ENCODE assay signal across 15 cellular contexts in genomic region chr17:18323007-18323406, GRCh38. TPM values are rescaled to one million over a fixed set of nuclear protein-coding genes. Genes with fewer than 3 reads are reported as not detected.
DNase-seq lines count a peak whose midpoint lies in the region; ATAC-seq, FAIRE-seq and TF ChIP-seq lines count a peak whose summit lies in the region.
"Had no signal": no experiment of that assay in that cellular context is flagged by ENCODE, and none has a peak within 500 bp of the region (broad histone marks: within the 10 kb centered on the region; RNA-seq: fewer than 3 reads in every experiment).

No MANE protein-coding gene starts in this region.

- intact Hi-C loops in left colon (cut with DNase I, micrococcal nuclease), result no loop called here

- no peak overlapping the region for H3K4ac ChIP-seq in H1 (replicated peaks; ENCODE audit: insufficient read length, low read depth, low read length)

- H3K4me1 Mint-ChIP-seq in stimulated activated naive CD8-positive, alpha-beta T cell treated with anti-CD3 and anti-CD28 coated beads, Interleukin-15, amount 100 ng/mL, for 72 hours, result peaks cover 65% of the 10 kb centered on the region
- H3K4me1 Mint-ChIP-seq in nephron progenitor cell, result peaks cover 23% of the 10 kb centered on the region

- H3K4me2 ChIP-seq in OCI-LY1 (ENCODE audit: low read length) (no peak overlapping the region), H1 (ENCODE audit: insufficient read depth in 1 of 2, low read depth in 2 of 2, low read length in 2 of 2) (no peak overlapping the region)

- peak overlapping the region in 1 of 2 donors; percentile 87 for H3K27ac Mint-ChIP-seq in stimulated activated naive CD8-positive, alpha-beta T cell treated with anti-CD3 and anti-CD28 coated beads, Interleukin-15, amount 100 ng/mL, for 72 hours
- no peak overlapping the region for H3K27ac Mint-ChIP-seq in nephron progenitor cell
- H3K27ac Mint-ChIP-seq: activated T-cell treated with anti-CD3 and anti-CD28 coated beads, Interleukin-2, amount 50 U/mL, for 72 hours had no signal

- CTCF ChIA-PET in H1 (lab: Charles Lee; ENCODE audit: partially characterized antibody), result interaction anchor here (0.7 to 4.6 kb wide), 12 partner anchors 9 to 173 kb away, joined by 3 to 58 read pairs (median 4); no protein-coding TSS in a partner anchor

- H2AFZ ChIP-seq in OCI-LY1 (ENCODE audit: low read length) (no peak overlapping the region), H1 (ENCODE audit: low read length) (no peak overlapping the region)

- ATAC-seq in stimulated activated naive CD8-positive, alpha-beta T cell treated with anti-CD3 and anti-CD28 coated beads, Interleukin-15, amount 100 ng/mL, for 72 hours, result peak; percentile 4
- no peak for ATAC-seq in stimulated activated naive CD8-positive, alpha-beta T cell treated with anti-CD3 and anti-CD28 coated beads, Interleukin-15, Interleukin-2, amounts not matched to agents 100 U/mL and 50 U/mL, for 24 hours
- ATAC-seq in left colon, result no peak
- ATAC-seq in HG03378 (IDR thresholded peaks at IDR 0.05; ENCODE audit: unreplicated experiment), result no peak
- ATAC-seq: activated T-cell treated with anti-CD3 and anti-CD28 coated beads, Interleukin-2, amount 50 U/mL, for 72 hours had no signal

- H4K5ac ChIP-seq in H1 (ENCODE audit: insufficient read length, low read depth, low read length), result no peak overlapping the region

- no peaks in the 10 kb centered on the region for H4K20me1 ChIP-seq in OCI-LY1 (ENCODE audit: insufficient read depth, low read length)
- H4K20me1 ChIP-seq in H1 (replicated peaks in 1 of 2; ENCODE audit: control insufficient read depth in 1 of 2, insufficient read depth in 2 of 2, low read length in 2 of 2), result peaks cover 4 to 24% of the 10 kb centered on the region in 2 experiments

- FAIRE-seq in H1 (lab: Jason Lieb, UNC), result no peak

- H3K9me3 ChIP-seq in OCI-LY1 (ENCODE audit: low read length), result no peaks in the 10 kb centered on the region
- no peaks in the 10 kb centered on the region for H3K9me3 ChIP-seq in H1 (ENCODE audit: insufficient read depth in 2 of 2, low read depth in 1 of 2, low read length in 1 of 2)

- no peak overlapping the region for H2AK5ac ChIP-seq in H1 (ENCODE audit: low read depth, low read length)

- no peak for DNase-seq in stimulated activated naive CD8-positive, alpha-beta T cell treated with anti-CD3 and anti-CD28 coated beads, Interleukin-15, amount 100 ng/mL, for 72 hours
- no peak for DNase-seq in stimulated activated naive CD8-positive, alpha-beta T cell treated with anti-CD3 and anti-CD28 coated beads, Interleukin-15, Interleukin-2, amounts not matched to agents 100 U/mL and 50 U/mL, for 24 hours
- DNase-seq in H1 (ENCODE audit: low read depth in 1 of 2, low spot score in 2 of 2), result no peak
- no peak for DNase-seq in left colon
- DNase-seq in nephron progenitor cell, result no peak
- DNase-seq in Ammon's horn (ENCODE audit: low spot score), result no peak
- DNase-seq: activated T-cell treated with anti-CD3 and anti-CD28 coated beads, Interleukin-2, amount 50 U/mL, for 72 hours; islet precursor cell; WERI-Rb-1 had no signal

- H3F3A ChIP-seq in OCI-LY1 (ENCODE audit: insufficient read depth, low read length), result no peaks in the 10 kb centered on the region

- H4K8ac ChIP-seq in H1 (ENCODE audit: extremely low read depth, insufficient read depth, low read length), result no peak overlapping the region

- no peaks in the 10 kb centered on the region for H3K27me3 Mint-ChIP-seq in stimulated activated naive CD8-positive, alpha-beta T cell treated with anti-CD3 and anti-CD28 coated beads, Interleukin-15, amount 100 ng/mL, for 72 hours
- no peaks in the 10 kb centered on the region for H3K27me3 Mint-ChIP-seq in nephron progenitor cell (ENCODE audit: low read depth, poor library complexity)

- TF ChIP-seq CTCF in OCI-LY1 (IDR thresholded peaks at IDR 0.05; ENCODE audit: low read length) (peak; percentile 30; the same call in 1 of the 2 replicates), H1 (IDR thresholded peaks at IDR 0.05; ENCODE audit: control extremely low read depth in 1 of 3, insufficient read depth in 1 of 3, low read depth in 1 of 3, low read length in 3 of 3) (peak in 2 of 3 experiments; percentile 22 to 31; a peak in 2 of 4 replicates), nephron progenitor cell (IDR thresholded peaks at IDR 0.05) (no peak)

- H3K27me3 ChIP-seq in OCI-LY1 (ENCODE audit: insufficient read depth, low read length) (no peaks in the 10 kb centered on the region), H1 (replicated peaks in 1 of 4; ENCODE audit: control insufficient read depth in 3 of 4, extremely low read depth in 1 of 4, insufficient read depth in 3 of 4, low read length in 3 of 4) (no peaks in the 10 kb centered on the region)
- H3K27me3 ChIP-seq: cardiac muscle cell had no signal

- no peak overlapping the region for H3K14ac ChIP-seq in H1 (ENCODE audit: insufficient read length)

- H2BK5ac ChIP-seq in H1 (ENCODE audit: low read depth, low read length), result no peak overlapping the region

- H3K9ac ChIP-seq in OCI-LY1 (ENCODE audit: low read length), result no peak overlapping the region
- H3K9ac ChIP-seq in H1 (replicated peaks in 1 of 4; ENCODE audit: extremely low read depth in 1 of 4, low read depth in 3 of 4, low read length in 3 of 4), result no peak overlapping the region

- POLR2A ChIA-PET in H1 (lab: Charles Lee; ENCODE audit: partially characterized antibody), result interaction anchor here (0.8 to 8.8 kb wide), 7 partner anchors 8 to 55 kb away, joined by 3 to 52 read pairs (median 4); partner anchors contain the start of genes EVPLL, SMCR8 and TOP3A

- no peak overlapping the region for H3K56ac ChIP-seq in H1 (replicated peaks; ENCODE audit: insufficient read length, low read depth, low read length)

- peak; percentile 9 to 25; a peak in 2 of 4 replicates for TF ChIP-seq RAD21 in H1 (IDR thresholded peaks at IDR 0.05 in 1 of 2, conservative IDR thresholded peaks at IDR 0.05 in 1 of 2; ENCODE audit: low read depth in 2 of 2, low read length in 2 of 2)

- no peak for TF ChIP-seq EP300 in H1 (IDR thresholded peaks at IDR 0.05; ENCODE audit: borderline replicate concordance in 1 of 2, low read depth in 2 of 2, low read length in 2 of 2)

- H3K9me3 Mint-ChIP-seq in stimulated activated naive CD8-positive, alpha-beta T cell treated with anti-CD3 and anti-CD28 coated beads, Interleukin-15, amount 100 ng/mL, for 72 hours, result no peaks in the 10 kb centered on the region
- no peaks in the 10 kb centered on the region for H3K9me3 Mint-ChIP-seq in nephron progenitor cell
- H3K9me3 Mint-ChIP-seq: activated T-cell treated with anti-CD3 and anti-CD28 coated beads, Interleukin-2, amount 50 U/mL, for 72 hours had no signal

- H3K23me2 ChIP-seq in H1 (ENCODE audit: low read depth, low read length), result no peaks in the 10 kb centered on the region

- no peak overlapping the region for H2BK120ac ChIP-seq in H1 (replicated peaks; ENCODE audit: low read depth, low read length)

- no peak overlapping the region for H2BK12ac ChIP-seq in H1 (ENCODE audit: low read depth, low read length)

- peaks cover 12% of the 10 kb centered on the region for H3K79me1 ChIP-seq in H1 (ENCODE audit: low read depth, low read length)

- H2BK20ac ChIP-seq in H1 (ENCODE audit: low read length), result no peak overlapping the region

- H3K4me3 Mint-ChIP-seq in stimulated activated naive CD8-positive, alpha-beta T cell treated with anti-CD3 and anti-CD28 coated beads, Interleukin-15, amount 100 ng/mL, for 72 hours, result no peak overlapping the region
- no peak overlapping the region for H3K4me3 Mint-ChIP-seq in nephron progenitor cell
- H3K4me3 Mint-ChIP-seq: activated T-cell treated with anti-CD3 and anti-CD28 coated beads, Interleukin-2, amount 50 U/mL, for 72 hours had no signal

- no peak overlapping the region for H2BK15ac ChIP-seq in H1 (ENCODE audit: low read length)

- no peak overlapping the region for H3K27ac ChIP-seq in OCI-LY1 (ENCODE audit: low read depth, low read length, poor library complexity, severe bottlenecking)
- no peak overlapping the region for H3K27ac ChIP-seq in H1 (ENCODE audit: low read depth, low read length)
- H3K27ac ChIP-seq: cardiac muscle cell, WERI-Rb-1 had no signal

- 0 out of 2 replicates have a peak, but pooled peaks cover under 1% of the 10 kb centered on the region for H3K79me2 ChIP-seq in OCI-LY1 (ENCODE audit: insufficient read depth, low read length)
- H3K79me2 ChIP-seq in H1 (ENCODE audit: control insufficient read depth in 1 of 2, insufficient read depth in 2 of 2, low read length in 2 of 2), result peaks cover 0 to 23% of the 10 kb centered on the region in 2 experiments; a peak in 2 of 4 replicates

- peaks cover 56% of the 10 kb centered on the region for H3K36me3 ChIP-seq in OCI-LY1 (ENCODE audit: insufficient read depth, low read length)
- H3K36me3 ChIP-seq in H1 (ENCODE audit: control insufficient read depth in 2 of 4, insufficient read depth in 4 of 4, low read length in 3 of 4), result peaks cover 14 to 35% (median 24%) of the 10 kb centered on the region in 4 experiments

- TF ChIP-seq POLR2A in H1 (IDR thresholded peaks at IDR 0.05; ENCODE audit: control extremely low read depth in 1 of 2, low read depth in 2 of 2, low read length in 2 of 2), result no peak

- H4K91ac ChIP-seq in H1 (replicated peaks; ENCODE audit: insufficient read length, low read length), result no peak overlapping the region

- no peak overlapping the region for H3K23ac ChIP-seq in H1 (ENCODE audit: insufficient read length)

- H3K9me2 ChIP-seq in OCI-LY1 (ENCODE audit: low read depth, low read length), result no peaks in the 10 kb centered on the region

- H3K4me3 ChIP-seq in OCI-LY1 (ENCODE audit: low read depth, low read length, poor library complexity, severe bottlenecking) (no peak overlapping the region), H1 (ENCODE audit: extremely low read depth in 1 of 4, insufficient read depth in 2 of 4, low read depth in 3 of 4, low read length in 4 of 4) (no peak overlapping the region)
- H3K4me3 ChIP-seq: cardiac muscle cell had no signal

- H3K18ac ChIP-seq in H1 (ENCODE audit: extremely low read depth, low read length), result no peak overlapping the region

- peaks cover 26% of the 10 kb centered on the region for H3K36me3 Mint-ChIP-seq in nephron progenitor cell (ENCODE audit: low read depth)

- H3K4me1 ChIP-seq in OCI-LY1 (ENCODE audit: insufficient read depth, low read length, severe bottlenecking), result peaks cover 38% of the 10 kb centered on the region
- peaks cover 0 to 3% (median 0%) of the 10 kb centered on the region in 4 experiments; a peak in 1 of 7 replicates for H3K4me1 ChIP-seq in H1 (replicated peaks in 1 of 4; ENCODE audit: control insufficient read depth in 3 of 4, insufficient read depth in 4 of 4, low read length in 3 of 4)

- WGBS in H1 (ENCODE audit: extremely low coverage in 1 of 2, insufficient coverage in 1 of 2, insufficient read length in 1 of 2, insufficient replicate concordance in 2 of 2, low coverage in 1 of 2, low lambda C conversion rate in 2 of 2, missing lambda C conversion rate in 1 of 2), 2 experiments, result 68% methylated on average over 3 of the region's 3 CpGs; no CpG with 5 or more reads in 1 of the 2 experiments

RNA-seq across cellular contexts. Expression of gene SMCR8, which starts 7.9 kb away (rescaled TPM):
- 18.5 and 19.0 TPM in 2 replicates for total RNA-seq in H1 (2021; fragmentation: NEBNext Ultra II Directional; extraction: Animal tissue kit (Norgen Biotek cat#: 25700))
- polyA plus RNA-seq in H1 (2011; rRNA removed), result 6.9 and 8.9 TPM in 2 replicates
- polyA plus RNA-seq in H1 (2011; cell fraction: cytosol; rRNA removed), result 7.6 TPM
- 10.9 TPM for polyA plus RNA-seq in H1 (2011; cell fraction: nucleus; rRNA removed)
- 9.6 to 12.8 TPM (median 12.4 TPM) in 4 replicates for polyA plus RNA-seq in H1 (2012, experiment 1 of 2)
- polyA plus RNA-seq in H1 (2012, experiment 2 of 2), result 4.8 TPM
- polyA plus RNA-seq in H1 (2013, experiment 1 of 2), result 8.2 TPM
- polyA plus RNA-seq in H1 (2013, experiment 2 of 2), result 7.7 TPM
- polyA minus RNA-seq in H1 (2011; rRNA and poly(A)+ RNA removed), result 23.2 and 26.9 TPM in 2 replicates
- 11.1 TPM for polyA minus RNA-seq in H1 (2011; cell fraction: cytosol; rRNA and poly(A)+ RNA removed)
- polyA minus RNA-seq in H1 (2011; cell fraction: nucleus; rRNA and poly(A)+ RNA removed), result 14.6 TPM
- 10 to 100 TPM; 18.9 to 21.1 TPM for total RNA-seq in left colon

RNA-seq across cellular contexts. Expression of gene TOP3A, which starts 8.2 kb away (rescaled TPM):
- 46.2 and 54.3 TPM in 2 replicates for total RNA-seq in H1 (2021; fragmentation: NEBNext Ultra II Directional; extraction: Animal tissue kit (Norgen Biotek cat#: 25700))
- 21.5 and 23.4 TPM in 2 replicates for polyA plus RNA-seq in H1 (2011; rRNA removed)
- polyA plus RNA-seq in H1 (2011; cell fraction: cytosol; rRNA removed), result 24.9 TPM
- polyA plus RNA-seq in H1 (2011; cell fraction: nucleus; rRNA removed), result 40.5 TPM
- polyA plus RNA-seq in H1 (2012, experiment 1 of 2), result 36.7 to 39.0 TPM (median 38.6 TPM) in 4 replicates
- 27.9 TPM for polyA plus RNA-seq in H1 (2012, experiment 2 of 2)
- 24.5 TPM for polyA plus RNA-seq in H1 (2013, experiment 1 of 2)
- polyA plus RNA-seq in H1 (2013, experiment 2 of 2), result 22.6 TPM
- polyA minus RNA-seq in H1 (2011; rRNA and poly(A)+ RNA removed), result 72.0 and 81.1 TPM in 2 replicates
- polyA minus RNA-seq in H1 (2011; cell fraction: cytosol; rRNA and poly(A)+ RNA removed), result 26.3 TPM
- 55.5 TPM for polyA minus RNA-seq in H1 (2011; cell fraction: nucleus; rRNA and poly(A)+ RNA removed)
- total RNA-seq in left colon, result 10 to 100 TPM; 22.0 to 23.3 TPM

RNA-seq across cellular contexts. Expression of gene SHMT1, which starts 40.3 kb away (rescaled TPM):
- total RNA-seq in H1 (2021; fragmentation: NEBNext Ultra II Directional; extraction: Animal tissue kit (Norgen Biotek cat#: 25700)), result 38.0 and 39.3 TPM in 2 replicates
- polyA plus RNA-seq in H1 (2011; rRNA removed), result 30.7 and 31.9 TPM in 2 replicates
- polyA plus RNA-seq in H1 (2011; cell fraction: cytosol; rRNA removed), result 34.5 TPM
- polyA plus RNA-seq in H1 (2011; cell fraction: nucleus; rRNA removed), result 52.6 TPM
- polyA plus RNA-seq in H1 (2012, experiment 1 of 2), result 32.8 to 39.7 TPM (median 36.5 TPM) in 4 replicates
- polyA plus RNA-seq in H1 (2012, experiment 2 of 2), result 30.7 TPM
- polyA plus RNA-seq in H1 (2013, experiment 1 of 2), result 27.3 TPM
- 24.1 TPM for polyA plus RNA-seq in H1 (2013, experiment 2 of 2)
- polyA minus RNA-seq in H1 (2011; rRNA and poly(A)+ RNA removed), result 36.3 and 41.1 TPM in 2 replicates
- 19.5 TPM for polyA minus RNA-seq in H1 (2011; cell fraction: cytosol; rRNA and poly(A)+ RNA removed)
- polyA minus RNA-seq in H1 (2011; cell fraction: nucleus; rRNA and poly(A)+ RNA removed), result 37.4 TPM
- 10 to 100 TPM; 27.4 to 40.2 TPM for total RNA-seq in left colon

RNA-seq across cellular contexts. Expression of gene EVPLL, which starts 54.6 kb away (rescaled TPM):
- not detected in 2 replicates for total RNA-seq in H1 (2021; fragmentation: NEBNext Ultra II Directional; extraction: Animal tissue kit (Norgen Biotek cat#: 25700))
- 0.06 and 0.13 TPM in 2 replicates for polyA plus RNA-seq in H1 (2011; rRNA removed)
- 0.22 TPM for polyA plus RNA-seq in H1 (2011; cell fraction: cytosol; rRNA removed)
- 0.29 TPM for polyA plus RNA-seq in H1 (2011; cell fraction: nucleus; rRNA removed)
- polyA plus RNA-seq in H1 (2012, experiment 1 of 2), result not detected in 4 replicates
- polyA plus RNA-seq in H1 (2012, experiment 2 of 2), result not detected
- polyA plus RNA-seq in H1 (2013, experiment 1 of 2), result not detected
- 0.09 TPM for polyA plus RNA-seq in H1 (2013, experiment 2 of 2)
- 0.69 TPM in 1 of 2 replicates, not detected in the other for polyA minus RNA-seq in H1 (2011; rRNA and poly(A)+ RNA removed)
- polyA minus RNA-seq in H1 (2011; cell fraction: cytosol; rRNA and poly(A)+ RNA removed), result not detected
- not detected for polyA minus RNA-seq in H1 (2011; cell fraction: nucleus; rRNA and poly(A)+ RNA removed)
- under 1 TPM; 0.12 to 0.22 TPM for total RNA-seq in left colon
- total RNA-seq: activated T-cell treated with anti-CD3 and anti-CD28 coated beads, Interleukin-2, amount 50 U/mL, for 72 hours; cardiac muscle cell; fibroblast of lung had no signal
- polyA plus RNA-seq: BJ, cardiac muscle cell, fibroblast of lung, neural cell had no signal
